1 cellular context compared by ENCODE assay signal in the genomic region with DNA sequence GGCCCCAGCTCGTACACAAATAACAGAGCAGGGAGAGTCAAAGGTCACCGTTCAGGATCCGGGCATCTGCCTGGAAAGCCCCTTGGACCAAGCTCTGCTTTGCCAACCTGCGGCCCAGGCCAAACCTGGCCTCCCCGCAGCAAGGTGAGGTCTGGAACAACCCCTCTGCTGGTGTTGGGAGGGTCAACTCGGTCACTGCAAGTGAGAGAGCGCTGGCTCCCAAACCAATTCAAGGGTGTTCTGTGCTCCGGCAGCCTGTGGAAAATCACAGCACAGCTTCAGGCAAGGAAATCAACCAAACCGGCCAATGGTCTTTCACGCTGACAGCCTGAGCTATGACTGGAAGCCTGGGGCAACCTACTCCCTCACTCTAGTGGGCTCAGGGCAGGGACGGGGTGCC.
TF ChIP-seq lines count a peak whose summit lies in the region.

No MANE protein-coding gene starts in this region.

TF ChIP-seq in endothelial cell of umbilical vein, 7 proteins besides CTCF, POLR2A, EP300 and RAD21:
- TF ChIP-seq FOS (IDR thresholded peaks at IDR 0.05; ENCODE audit: borderline replicate concordance, insufficient read depth, low read length) (no peak), GATA2 (IDR thresholded peaks at IDR 0.05; ENCODE audit: insufficient read depth, insufficient read length, low read depth, low read length) (no peak), POLR2AphosphoS5 (IDR thresholded peaks at IDR 0.05; ENCODE audit: insufficient read depth, low read depth, low read length) (no peak), MYC (IDR thresholded peaks at IDR 0.05; ENCODE audit: low read depth, low read length) (no peak), JUN (IDR thresholded peaks at IDR 0.05; ENCODE audit: borderline replicate concordance, insufficient read depth, insufficient read length, low read depth) (no peak), EZH2 (IDR thresholded peaks at IDR 0.05; ENCODE audit: borderline replicate concordance, low read depth, low read length, severe bottlenecking) (no peak), MAX (IDR thresholded peaks at IDR 0.05; ENCODE audit: insufficient read depth, insufficient read length) (no peak)
